ENCODE assay signal across 24 cellular contexts in genomic region chr1:244502630-244503029, GRCh38.
"Had no signal": no experiment of that assay in that cellular context is flagged by ENCODE, and none has a peak within 500 bp of the region (broad histone marks: within the 10 kb centered on the region; RNA-seq: fewer than 3 reads in every experiment).

No MANE protein-coding gene starts in this region.

- H3K36me3 ChIP-seq: esophagus muscularis mucosa, heart right ventricle, left ventricle myocardium inferior, lower lobe of right lung, right lobe of liver, thoracic aorta, transverse colon had no signal

- ATAC-seq: effector memory CD8-positive, alpha-beta T cell; gastrocnemius medialis; heart right ventricle; left cardiac atrium; lower lobe of right lung; natural killer cell treated with Interleukin-12 subunit alpha and Interleukin-12 subunit beta and Interleukin-15 and Interleukin-18, amount 100 ng/mL, for 72 hours; psoas muscle; right lobe of liver; stimulated activated effector memory CD8-positive, alpha-beta T cell treated with anti-CD3 and anti-CD28 coated beads, Interleukin-12 subunit alpha, Interleukin-12 subunit beta, amount 100 ng/mL, for 72 hours had no signal

- H3K36me3 Mint-ChIP-seq: immature natural killer cell; stimulated activated effector memory CD8-positive, alpha-beta T cell treated with anti-CD3 and anti-CD28 coated beads, Interleukin-12 subunit alpha, Interleukin-12 subunit beta, amount 100 ng/mL, for 72 hours had no signal

- H3K4me3 Mint-ChIP-seq: effector memory CD8-positive, alpha-beta T cell; immature natural killer cell; memory B cell; natural killer cell treated with Interleukin-12 subunit alpha and Interleukin-12 subunit beta and Interleukin-15 and Interleukin-18, amount 100 ng/mL, for 72 hours; stimulated activated effector memory CD8-positive, alpha-beta T cell treated with anti-CD3 and anti-CD28 coated beads, Interleukin-12 subunit alpha, Interleukin-12 subunit beta, amount 100 ng/mL, for 72 hours; stimulated activated naive CD8-positive, alpha-beta T cell treated with anti-CD3 and anti-CD28 coated beads, Interleukin-15, Interleukin-2, amounts not matched to agents 100 ng/mL and 50 ng/mL, for 24 hours had no signal

- H3K79me2 ChIP-seq: parathyroid adenoma had no signal

- DNase-seq: effector memory CD8-positive, alpha-beta T cell; gastrocnemius medialis; heart right ventricle; hypothalamus; immature natural killer cell; kidney; left cardiac atrium; left ventricle myocardium inferior; lower lobe of right lung; midbrain; psoas muscle; retina; right lobe of liver; stimulated activated CD4-positive, alpha-beta T cell treated with anti-CD3 and anti-CD28 coated beads, Interleukin-4, amount 100 ng/mL, for 1 hour; stimulated activated CD8-positive, alpha-beta memory T cell treated with anti-CD3 and anti-CD28 coated beads, Interleukin-4, amount 100 ng/mL, for 48 hours; transverse colon had no signal

- H3K27me3 ChIP-seq: esophagus muscularis mucosa, gastrocnemius medialis, heart right ventricle, right lobe of liver, transverse colon had no signal

- H2AFZ ChIP-seq: parathyroid adenoma had no signal

- H3K4me1 Mint-ChIP-seq: immature natural killer cell; memory B cell; stimulated activated effector memory CD8-positive, alpha-beta T cell treated with anti-CD3 and anti-CD28 coated beads, Interleukin-12 subunit alpha, Interleukin-12 subunit beta, amount 100 ng/mL, for 72 hours had no signal

- H3K27ac Mint-ChIP-seq: effector memory CD8-positive, alpha-beta T cell; immature natural killer cell; memory B cell; natural killer cell treated with Interleukin-12 subunit alpha and Interleukin-12 subunit beta and Interleukin-15 and Interleukin-18, amount 100 ng/mL, for 72 hours; stimulated activated effector memory CD8-positive, alpha-beta T cell treated with anti-CD3 and anti-CD28 coated beads, Interleukin-12 subunit alpha, Interleukin-12 subunit beta, amount 100 ng/mL, for 72 hours; stimulated activated naive CD8-positive, alpha-beta T cell treated with anti-CD3 and anti-CD28 coated beads, Interleukin-15, Interleukin-2, amounts not matched to agents 100 ng/mL and 50 ng/mL, for 24 hours had no signal

- H3K4me1 ChIP-seq: esophagus muscularis mucosa, gastrocnemius medialis, heart right ventricle, left ventricle myocardium inferior, lower lobe of right lung, parathyroid adenoma, psoas muscle, right lobe of liver, transverse colon had no signal

- H3K27me3 Mint-ChIP-seq: effector memory CD8-positive, alpha-beta T cell; memory B cell; stimulated activated naive CD8-positive, alpha-beta T cell treated with anti-CD3 and anti-CD28 coated beads, Interleukin-15, Interleukin-2, amounts not matched to agents 100 ng/mL and 50 ng/mL, for 24 hours had no signal

- H3K9me3 ChIP-seq: thoracic aorta had no signal

- H3K9ac ChIP-seq: parathyroid adenoma had no signal

- H3K4me3 ChIP-seq: esophagus muscularis mucosa, gastrocnemius medialis, heart right ventricle, left ventricle myocardium inferior, lower lobe of right lung, psoas muscle, right lobe of liver, thoracic aorta, transverse colon had no signal

- H3K27ac ChIP-seq: epithelial cell of prostate, esophagus muscularis mucosa, gastrocnemius medialis, heart right ventricle, left ventricle myocardium inferior, lower lobe of right lung, parathyroid adenoma, psoas muscle, right lobe of liver, thoracic aorta, transverse colon had no signal
